20 cellular contexts compared by ENCODE assay signal in genomic region chr2:171702781-171703556, GRCh38. TPM values are rescaled to one million over a fixed set of nuclear protein-coding genes. Genes with fewer than 3 reads are reported as not detected.
A peak's percentile ranks its signal among the peaks of the same experiment; 100 is the strongest.
DNase-seq lines count a peak whose midpoint lies in the region; ATAC-seq and TF ChIP-seq lines count a peak whose summit lies in the region.
"Had no signal": no experiment of that assay in that cellular context is flagged by ENCODE, and none has a peak within 500 bp of the region (broad histone marks: within the 10 kb centered on the region; RNA-seq: fewer than 3 reads in every experiment).

No MANE protein-coding gene starts in this region.

- H3K27me3 ChIP-seq in PC-3 (ENCODE audit: low read length) (no peaks in the 10 kb centered on the region), osteoblast (ENCODE audit: insufficient read depth, low read length) (no peaks in the 10 kb centered on the region), hepatocyte (no peaks in the 10 kb centered on the region)
- H3K27me3 ChIP-seq: esophagus muscularis mucosa had no signal

- H3K4me2 ChIP-seq in PC-3 (ENCODE audit: low read length) = no peak overlapping the region
- H3K4me2 ChIP-seq in osteoblast (ENCODE audit: insufficient read depth, low read length) = no peak overlapping the region
- H3K4me2 ChIP-seq in hepatocyte = no peak overlapping the region

- WGBS in hepatocyte (ENCODE audit: low lambda C conversion rate, missing lambda C conversion rate) = 91% methylated on average over 7 of the region's 7 CpGs

- peak; percentile 50 for ATAC-seq in PC-3
- ATAC-seq: sciatic nerve had no signal

- TF ChIP-seq CTCF in PC-3 (conservative IDR thresholded peaks at IDR 0.05; ENCODE audit: low read depth, low read length) = no peak
- no peak for TF ChIP-seq CTCF in osteoblast (IDR thresholded peaks at IDR 0.05; ENCODE audit: extremely low read depth, low read depth, low read length)
- no peak for TF ChIP-seq CTCF in hepatocyte (IDR thresholded peaks at IDR 0.05; ENCODE audit: poor library complexity)

- POLR2A ChIA-PET in PC-3 (lab: Charles Lee; ENCODE audit: unreplicated experiment) = interaction anchor here (0.5 to 0.7 kb wide), 3 partner anchors 288 to 643 kb away, joined by 4 to 6 read pairs (median 4); no protein-coding TSS in a partner anchor

- CTCF ChIA-PET in PC-3 (lab: Charles Lee) = interaction anchor here (0.6 kb wide), 1 partner anchor 359 kb away, joined by 3 read pairs; no protein-coding TSS in a partner anchor

- H3K79me2 ChIP-seq in PC-3 (ENCODE audit: low read length) (peaks cover 19% of the 10 kb centered on the region), osteoblast (ENCODE audit: insufficient read depth, low read length) (peaks cover 78% of the 10 kb centered on the region), hepatocyte (peaks cover 49% of the 10 kb centered on the region)

- H3K27ac ChIP-seq in PC-3 (ENCODE audit: low read length) (no peak overlapping the region), osteoblast (ENCODE audit: low read depth, low read length) (peak overlapping the region; percentile 22), hepatocyte (no peak overlapping the region)
- H3K27ac ChIP-seq: C4-2B, thoracic aorta had no signal

- no peaks in the 10 kb centered on the region for H3F3A ChIP-seq in PC-3 (ENCODE audit: low read length, unreplicated experiment)

- DNase-seq in EL (peak; percentile 69), PC-3 (no peak), dermis blood vessel endothelial cell (peak; percentile 34), osteoblast (ENCODE audit: insufficient read length, low spot score, missing footprints) (no peak), hepatocyte (ENCODE audit: low spot score) (no peak), NCI-H2029 treated with DMSO at 0.1 percent for 48 hours (lab: John Stamatoyannopoulos, UW) (no peak), GM19238 (ENCODE audit: insufficient read length, low spot score) (no peak)
- DNase-seq: activated B cell treated with CpG ODN at 0.5 μM for 24 hours; activated effector memory CD4-positive, alpha-beta T cell treated with anti-CD3 and anti-CD28 coated beads, Interleukin-2, amount 50 U/mL, for 16 hours; anterior cingulate cortex; KG1; left cardiac atrium; NCI-H1436 treated with DMSO at 0.1 percent for 48 hours; NCI-H226; occipital lobe; stimulated activated CD4-positive, alpha-beta T cell treated with anti-CD3 and anti-CD28 coated beads, Interleukin-4, amount 100 ng/mL, for 1 hour had no signal

- H2AFZ ChIP-seq in PC-3 (ENCODE audit: low read length) (no peak overlapping the region), osteoblast (ENCODE audit: low read length) (no peak overlapping the region), hepatocyte (no peak overlapping the region)

- H3K4me3 ChIP-seq in PC-3 (ENCODE audit: low read length) = no peak overlapping the region
- no peak overlapping the region for H3K4me3 ChIP-seq in osteoblast (ENCODE audit: insufficient read depth, low read length)
- H3K4me3 ChIP-seq in hepatocyte = no peak overlapping the region
- H3K4me3 ChIP-seq: esophagus muscularis mucosa, thoracic aorta had no signal

- H3K36me3 ChIP-seq in PC-3 (ENCODE audit: low read depth, low read length) (peaks cover 12% of the 10 kb centered on the region; the same call in 1 of the 2 replicates), osteoblast (ENCODE audit: insufficient read depth, low read length) (peaks cover 17% of the 10 kb centered on the region), hepatocyte (replicated peaks; ENCODE audit: insufficient read depth, low read depth) (no peaks in the 10 kb centered on the region)

- intact Hi-C loops in PC-3 (cut with micrococcal nuclease) = loop anchor here (10.0 kb wide), 2 partner anchors 92 to 762 kb away; no protein-coding TSS in a partner anchor

- H4K20me1 ChIP-seq in PC-3 (ENCODE audit: low read length) (peaks cover 6% of the 10 kb centered on the region; the same call in 1 of the 2 replicates), osteoblast (ENCODE audit: insufficient read depth, low read length) (peaks cover 20% of the 10 kb centered on the region), hepatocyte (ENCODE audit: insufficient read depth, poor library complexity, severe bottlenecking) (peaks cover 27% of the 10 kb centered on the region)

- H3K9me2 ChIP-seq in PC-3 (replicated peaks; ENCODE audit: low read length) (no peaks in the 10 kb centered on the region), hepatocyte (replicated peaks; ENCODE audit: insufficient read depth) (no peaks in the 10 kb centered on the region)

- H3K9me3 ChIP-seq in PC-3 (ENCODE audit: low read length) (no peaks in the 10 kb centered on the region), osteoblast (ENCODE audit: low read depth, low read length) (no peaks in the 10 kb centered on the region), hepatocyte (ENCODE audit: low read depth) (no peaks in the 10 kb centered on the region)
- H3K9me3 ChIP-seq: esophagus muscularis mucosa, thoracic aorta had no signal

- H3K4me1 ChIP-seq in PC-3 (ENCODE audit: insufficient read depth, low read length) (peaks cover 4% of the 10 kb centered on the region; the same call in 1 of the 2 replicates), osteoblast (ENCODE audit: insufficient read depth, low read length) (peaks cover 10% of the 10 kb centered on the region), hepatocyte (ENCODE audit: insufficient read depth) (no peaks in the 10 kb centered on the region)

- no TSS peak for BruUV-seq in PC-3 (replicated peaks; lab: Mats Ljungman, UMichigan)

- H3K9ac ChIP-seq in PC-3 (ENCODE audit: low read length) = no peak overlapping the region

RNA-seq across cellular contexts. Expression of gene DYNC1I2, which starts 15.7 kb away (rescaled TPM):
- total RNA-seq in PC-3 (2014; rRNA removed) = 56.4 and 58.5 TPM in 2 replicates
- total RNA-seq in dermis blood vessel endothelial cell = 164 and 211 TPM in 2 replicates
- 109 and 110 TPM in 2 replicates for total RNA-seq in osteoblast
- 116 and 122 TPM in 2 replicates for total RNA-seq in hepatocyte
- polyA plus RNA-seq in hepatocyte = 51.3 and 54.3 TPM in 2 replicates

Comparison
In these comparisons a context has a peak if more than half of its experiments do, and no peak if none do; other contexts are left out.
1. DNase-seq: peak in EL (single experiment) and dermis blood vessel endothelial cell (single experiment); none in PC-3 (single experiment), osteoblast (single experiment), hepatocyte (single experiment), NCI-H2029 treated with DMSO at 0.1 percent for 48 hours (single experiment) and GM19238 (single experiment).